ENCODE assay signal across 21 cellular contexts in genomic region chr20:37977786-37978185, GRCh38.
"Had no signal": no experiment of that assay in that cellular context is flagged by ENCODE, and none has a peak within 500 bp of the region (broad histone marks: within the 10 kb centered on the region; RNA-seq: fewer than 3 reads in every experiment).

No MANE protein-coding gene starts in this region.

- DNase-seq: activated CD4-positive, alpha-beta T cell treated with anti-CD3 and anti-CD28 coated beads for 48 hours; activated CD4-positive, CD25-positive, alpha-beta regulatory T cell; activated naive CD4-positive, alpha-beta T cell treated with anti-CD3 and anti-CD28 coated beads for 36 hours; activated T-cell treated with anti-CD3 and anti-CD28 coated beads, Interleukin-2, amount 50 U/mL, for 4 hours; dermis blood vessel endothelial cell; effector memory CD4-positive, alpha-beta T cell; heart right ventricle; pancreas; sigmoid colon; spleen; stimulated activated CD8-positive, alpha-beta memory T cell treated with anti-CD3 and anti-CD28 coated beads, Interleukin-4, amount 100 ng/mL, for 48 hours; stimulated activated naive CD4-positive, alpha-beta T cell treated with Interleukin-2 at 50 U/mL for 16 hours; T-cell; T1000 had no signal

- H3K27ac Mint-ChIP-seq: activated CD8-positive, alpha-beta T cell treated with anti-CD3 and anti-CD28 coated beads for 36 hours; activated naive CD4-positive, alpha-beta T cell treated with anti-CD3 and anti-CD28 coated beads for 36 hours; memory B cell; T-cell had no signal

- H3K4me3 ChIP-seq: adrenal gland, esophagus muscularis mucosa, gastroesophageal sphincter, heart right ventricle, pancreas, sigmoid colon, spleen, tibial artery had no signal

- H3K9me3 ChIP-seq: adrenal gland, esophagus muscularis mucosa, gastroesophageal sphincter, heart right ventricle, pancreas, sigmoid colon, spleen, tibial artery had no signal

- H3K4me3 Mint-ChIP-seq: activated CD8-positive, alpha-beta T cell treated with anti-CD3 and anti-CD28 coated beads for 36 hours; activated naive CD4-positive, alpha-beta T cell treated with anti-CD3 and anti-CD28 coated beads for 36 hours; activated T-cell treated with anti-CD3 and anti-CD28 coated beads, Interleukin-2, amount 50 U/mL, for 4 hours; memory B cell had no signal

- H3K27me3 Mint-ChIP-seq: activated CD8-positive, alpha-beta T cell treated with anti-CD3 and anti-CD28 coated beads for 36 hours; memory B cell; T-cell had no signal

- ATAC-seq: activated CD8-positive, alpha-beta T cell treated with anti-CD3 and anti-CD28 coated beads for 36 hours; activated T-cell treated with anti-CD3 and anti-CD28 coated beads, Interleukin-2, amount 50 U/mL, for 4 hours; gastroesophageal sphincter; heart right ventricle; pancreas; SK-N-SH treated with all-trans-retinoic acid at 6 μM for 48 hours; T-cell had no signal

- H3K9me3 Mint-ChIP-seq: activated CD8-positive, alpha-beta T cell treated with anti-CD3 and anti-CD28 coated beads for 36 hours; activated naive CD4-positive, alpha-beta T cell treated with anti-CD3 and anti-CD28 coated beads for 36 hours; activated T-cell treated with anti-CD3 and anti-CD28 coated beads, Interleukin-2, amount 50 U/mL, for 4 hours; memory B cell; T-cell had no signal

- H3K27ac ChIP-seq: adrenal gland, esophagus muscularis mucosa, gastroesophageal sphincter, heart right ventricle, pancreas, sigmoid colon, spleen, tibial artery had no signal

- H3K4me1 ChIP-seq: adrenal gland, esophagus muscularis mucosa, gastroesophageal sphincter, heart right ventricle, pancreas, sigmoid colon, tibial artery had no signal

- H3K27me3 ChIP-seq: adrenal gland, esophagus muscularis mucosa, gastroesophageal sphincter, heart right ventricle, pancreas, sigmoid colon, spleen, tibial artery had no signal
